7 cellular contexts compared by ENCODE assay signal in genomic region chr22:36773935-36774334, GRCh38. TPM values are rescaled to one million over a fixed set of nuclear protein-coding genes. Genes with fewer than 3 reads are reported as not detected.
DNase-seq lines count a peak whose midpoint lies in the region; ATAC-seq and TF ChIP-seq lines count a peak whose summit lies in the region.

No MANE protein-coding gene starts in this region.

- H3K27me3 ChIP-seq in GM06990 (replicated peaks; ENCODE audit: control insufficient read depth, insufficient read depth, low read length) (no peaks in the 10 kb centered on the region), mammary epithelial cell (ENCODE audit: insufficient read depth, low read length) (no peaks in the 10 kb centered on the region)
- no peaks in the 10 kb centered on the region for H3K27me3 ChIP-seq in CD8-positive, alpha-beta T cell (ENCODE audit: insufficient read depth, low read length)

- H3K79me2 ChIP-seq in mammary epithelial cell (ENCODE audit: insufficient read depth, low read length), result no peaks in the 10 kb centered on the region

- H2AFZ ChIP-seq in mammary epithelial cell (ENCODE audit: low read depth, low read length), result no peak overlapping the region

- H3K36me3 Mint-ChIP-seq in nephron (ENCODE audit: low read depth), result peaks cover 12% of the 10 kb centered on the region
- peaks cover 11% of the 10 kb centered on the region for H3K36me3 Mint-ChIP-seq in CD8-positive, alpha-beta T cell

- no peak overlapping the region for H3K27ac ChIP-seq in mammary epithelial cell (ENCODE audit: insufficient read depth, low read depth, low read length)
- no peak overlapping the region for H3K27ac ChIP-seq in CD8-positive, alpha-beta T cell (ENCODE audit: low read depth, low read length)

- dilution Hi-C loops in mammary epithelial cell (cut with HindIII; ENCODE audit: low sequenced_read_pairs), result loop anchor here (5.0 kb wide), 2 partner anchors 52 to 278 kb away; partner anchors contain the start of gene KCTD17

- no TSS peak for BruUV-seq in mammary epithelial cell (replicated peaks; lab: Mats Ljungman, UMichigan)

- H3K9me3 ChIP-seq in mammary epithelial cell (replicated peaks; ENCODE audit: insufficient read depth, low read length), result no peaks in the 10 kb centered on the region
- H3K9me3 ChIP-seq in CD8-positive, alpha-beta T cell (ENCODE audit: low read length), result no peaks in the 10 kb centered on the region

- in situ Hi-C loops in mammary epithelial cell (cut with MboI; ENCODE audit: low sequenced_read_pairs in 2 of 2), result loop anchor here in 1 of 2 donors (10.0 kb wide), 1 partner anchor 229 kb away; no protein-coding TSS in a partner anchor

- H3K36me3 ChIP-seq in GM06990 (ENCODE audit: control insufficient read depth, insufficient read depth, low read length) (no peaks in the 10 kb centered on the region; the same call in 1 of the 2 replicates), mammary epithelial cell (ENCODE audit: insufficient read depth, low read length) (no peaks in the 10 kb centered on the region)
- no peaks in the 10 kb centered on the region for H3K36me3 ChIP-seq in CD8-positive, alpha-beta T cell (ENCODE audit: insufficient read depth, low read length)

- peak overlapping the region; percentile 63 to 80 (median 76) for H3K4me3 Mint-ChIP-seq in nephron
- H3K4me3 Mint-ChIP-seq in CD8-positive, alpha-beta T cell, result no peak overlapping the region

- no peak overlapping the region for H3K4me2 ChIP-seq in mammary epithelial cell (ENCODE audit: insufficient read depth, low read depth, low read length)

- POLR2A ChIA-PET in CD8-positive, alpha-beta T cell (lab: Charles Lee), result interaction anchor here (0.8 kb wide), 1 partner anchor 417 kb away, joined by 5 read pairs; no protein-coding TSS in a partner anchor

- H3K4me3 ChIP-seq in GM06990 (replicated peaks; ENCODE audit: low read depth, low read length), result no peak overlapping the region
- H3K4me3 ChIP-seq in mammary epithelial cell (replicated peaks in 1 of 3; ENCODE audit: insufficient read depth in 1 of 3, low read depth in 2 of 3, low read length in 3 of 3), result no peak overlapping the region
- no peak overlapping the region for H3K4me3 ChIP-seq in CD8-positive, alpha-beta T cell (ENCODE audit: low read depth, low read length)

- H3K4me1 Mint-ChIP-seq in nephron, result peaks cover 41% of the 10 kb centered on the region
- H3K4me1 Mint-ChIP-seq in CD8-positive, alpha-beta T cell (ENCODE audit: low read depth), result peaks cover 29% of the 10 kb centered on the region

- no peaks in the 10 kb centered on the region for H4K20me1 ChIP-seq in mammary epithelial cell (ENCODE audit: insufficient read depth, low read length)

- peak; percentile 18 for TF ChIP-seq CTCF in GM06990 (IDR thresholded peaks at IDR 0.05; ENCODE audit: insufficient read depth, low read length, poor library complexity, severe bottlenecking)
- TF ChIP-seq CTCF in mammary epithelial cell (conservative IDR thresholded peaks at IDR 0.05 in 1 of 2, IDR thresholded peaks at IDR 0.05 in 1 of 2; ENCODE audit: extremely low read depth in 1 of 2, insufficient read depth in 1 of 2, low read depth in 1 of 2, low read length in 2 of 2), result peak; percentile 52 to 54
- TF ChIP-seq CTCF in nephron (IDR thresholded peaks at IDR 0.05; ENCODE audit: unreplicated experiment in 3 of 3), result peak; percentile 34 to 53 (median 42)
- TF ChIP-seq CTCF in CD8-positive, alpha-beta T cell (IDR thresholded peaks at IDR 0.05), result no peak

- H3K4me1 ChIP-seq in mammary epithelial cell (ENCODE audit: insufficient read depth, low read length), result peaks cover 11% of the 10 kb centered on the region
- peaks cover 14% of the 10 kb centered on the region for H3K4me1 ChIP-seq in CD8-positive, alpha-beta T cell (ENCODE audit: insufficient read depth, low read length)

- H3K27me3 Mint-ChIP-seq in nephron (ENCODE audit: low read depth), result peaks cover 3% of the 10 kb centered on the region
- no peaks in the 10 kb centered on the region for H3K27me3 Mint-ChIP-seq in CD8-positive, alpha-beta T cell (ENCODE audit: low read depth)

- no peak overlapping the region for H3K27ac Mint-ChIP-seq in nephron
- H3K27ac Mint-ChIP-seq in CD8-positive, alpha-beta T cell, result no peak overlapping the region

- 80% methylated on average over 3 of the region's 3 CpGs for WGBS in mammary epithelial cell (ENCODE audit: low coverage, missing lambda C conversion rate)

- CTCF ChIA-PET in mammary epithelial cell (lab: Charles Lee; ENCODE audit: low non-redundant PET), result interaction anchor here (0.6 to 1.0 kb wide), 2 partner anchors 480 to 494 kb away, joined by 4 to 5 read pairs; no protein-coding TSS in a partner anchor
- CTCF ChIA-PET in CD8-positive, alpha-beta T cell (lab: Charles Lee), result interaction anchor here (0.7 to 5.4 kb wide), 4 partner anchors 10 to 287 kb away, joined by 3 to 46 read pairs (median 4); no protein-coding TSS in a partner anchor

- DNase-seq in GM06990 (ENCODE audit: extremely low read depth, insufficient read length), result no peak
- DNase-seq in NAMALWA (ENCODE audit: low spot score), result peak; percentile 47
- DNase-seq in mammary epithelial cell, result peak; percentile 31
- no peak for DNase-seq in effector CD8-positive, alpha-beta T cell (lab: John Stamatoyannopoulos, UW)
- no peak for DNase-seq in CD8-positive, alpha-beta T cell

- peaks cover 10% of the 10 kb centered on the region for H3K9me3 Mint-ChIP-seq in nephron
- H3K9me3 Mint-ChIP-seq in CD8-positive, alpha-beta T cell, result no peaks in the 10 kb centered on the region

- ATAC-seq in HG03565 (IDR thresholded peaks at IDR 0.05; ENCODE audit: unreplicated experiment), result no peak
- no peak for ATAC-seq in CD8-positive, alpha-beta T cell

- H3K9ac ChIP-seq in mammary epithelial cell (ENCODE audit: insufficient read depth, low read length), result no peak overlapping the region

- intact Hi-C loops in mammary epithelial cell (cut with micrococcal nuclease), result loop anchor here (2.0 kb wide), 1 partner anchor 227 kb away; no protein-coding TSS in a partner anchor
- intact Hi-C loops in CD8-positive, alpha-beta T cell (cut with DNase I, micrococcal nuclease), result loop anchor here in 1 of 2 experiments (10.0 kb wide), 2 partner anchors 281 to 711 kb away; partner anchors contain the start of genes KCTD17 and MFNG

RNA-seq across cellular contexts. Expression of gene IFT27, which starts 2.0 kb away (rescaled TPM):
- total RNA-seq in mammary epithelial cell, result 10 to 100 TPM; 13.7 to 22.3 TPM
- polyA plus RNA-seq in mammary epithelial cell, result 8.6 TPM
- not detected for polyA minus RNA-seq in mammary epithelial cell
- 1 to 10 TPM; 9.2 to 9.9 TPM for total RNA-seq in CD8-positive, alpha-beta T cell

RNA-seq across cellular contexts. Expression of gene PVALB, which starts 42.9 kb away (rescaled TPM):
- total RNA-seq in mammary epithelial cell, result not detected
- polyA plus RNA-seq in mammary epithelial cell, result not detected
- not detected for polyA minus RNA-seq in mammary epithelial cell
- total RNA-seq in CD8-positive, alpha-beta T cell, result not detected

Comparison
In these comparisons a context has a peak if more than half of its experiments do, and no peak if none do; other contexts are left out.
1. DNase-seq: peak in NAMALWA (single experiment) and mammary epithelial cell (single experiment); none in GM06990 (single experiment), effector CD8-positive, alpha-beta T cell (single experiment) and CD8-positive, alpha-beta T cell (0 of 7).